8 cellular contexts compared by ENCODE assay signal in the genomic region with DNA sequence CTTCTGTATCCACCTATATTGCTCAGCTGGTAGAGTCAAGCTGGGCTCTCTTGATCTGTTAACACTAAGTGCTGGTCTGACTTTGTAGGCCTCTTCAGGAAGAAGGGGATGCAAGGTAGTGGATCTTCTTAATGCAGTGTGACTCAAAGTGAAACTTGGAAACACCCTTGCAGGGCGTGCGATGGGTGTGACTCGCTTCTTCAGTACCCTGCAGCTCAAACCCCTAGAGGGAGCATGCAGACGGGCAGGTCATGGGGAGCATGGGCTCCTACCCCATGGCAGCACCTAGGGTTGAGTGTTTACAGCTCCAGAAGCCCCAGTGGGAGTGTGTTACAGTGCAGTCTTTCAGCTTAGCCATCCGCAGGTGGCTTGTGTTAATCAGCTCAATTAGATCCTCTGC. TPM values are rescaled to one million over a fixed set of nuclear protein-coding genes. Genes with fewer than 3 reads are reported as not detected.
A peak's percentile ranks its signal among the peaks of the same experiment; 100 is the strongest.
DNase-seq lines count a peak whose midpoint lies in the region; ATAC-seq and TF ChIP-seq lines count a peak whose summit lies in the region.

No MANE protein-coding gene starts in this region.

- intact Hi-C loops in spleen (cut with DNase I; ENCODE audit: low total_unique reads): no loop called here
- intact Hi-C loops in Right ventricle myocardium superior (cut with DNase I): no loop called here
- intact Hi-C loops in ascending aorta (cut with DNase I): no loop called here

- peak in 6 of 11 experiments; percentile 8 to 39 (median 28) for TF ChIP-seq CTCF in spleen (IDR thresholded peaks at IDR 0.05 in 8 of 11, conservative IDR thresholded peaks at IDR 0.05 in 3 of 11)
- no peak for TF ChIP-seq CTCF in ascending aorta (IDR thresholded peaks at IDR 0.05)

- peak; percentile 35 for DNase-seq in activated CD8-positive, alpha-beta memory T cell treated with anti-CD3 and anti-CD28 coated beads, Interleukin-2, amount 50 U/mL, for 24 hours (ENCODE audit: extremely low read depth)
- peak; percentile 79 for DNase-seq in spleen
- DNase-seq in Right ventricle myocardium superior: no peak
- DNase-seq in NCI-H526 (lab: John Stamatoyannopoulos, UW): no peak
- no peak for DNase-seq in ascending aorta (ENCODE audit: low spot score in 2 of 2)
- no peak for DNase-seq in NCI-H1417 treated with DMSO at 0.1 percent for 48 hours (lab: John Stamatoyannopoulos, UW)

- H3K27me3 ChIP-seq in spleen (replicated peaks in 1 of 7) (no peaks in the 10 kb centered on the region), ascending aorta (no peaks in the 10 kb centered on the region)

- H3K27ac ChIP-seq in spleen (peak overlapping the region in 6 of 8 donors; percentile 7 to 71 (median 60)), ascending aorta (no peak overlapping the region)

- H3K9me3 ChIP-seq in spleen (no peaks in the 10 kb centered on the region), ascending aorta (no peaks in the 10 kb centered on the region)

- no peak for TF ChIP-seq POLR2A in spleen (IDR thresholded peaks at IDR 0.05)

- H3K4me1 ChIP-seq in spleen (peaks cover 0 to 13% (median 0%) of the 10 kb centered on the region in 6 donors), ascending aorta (no peaks in the 10 kb centered on the region)

- WGBS in spleen, 5 donors: 63 to 75% (median 72%) methylated on average over 5 of the region's 5 CpGs

- H3K4me3 ChIP-seq in spleen (no peak overlapping the region), ascending aorta (no peak overlapping the region)

- H3K36me3 ChIP-seq in spleen (no peaks in the 10 kb centered on the region), ascending aorta (no peaks in the 10 kb centered on the region)

- ATAC-seq in GM19468 (IDR thresholded peaks at IDR 0.05; ENCODE audit: extremely low read depth, unreplicated experiment) (peak; percentile 99), HG03460 (IDR thresholded peaks at IDR 0.05; ENCODE audit: unreplicated experiment) (peak; percentile 95), Right ventricle myocardium superior (ENCODE audit: poor library complexity) (no peak)

RNA-seq across cellular contexts. Expression of a gene that starts 0.8 kb away (rescaled TPM):
- total RNA-seq in spleen (10 to 100 TPM; 10.7 to 31.4 (median 17.5) TPM), Right ventricle myocardium superior (0.19 TPM), ascending aorta (not detected)
- 1 to 10 TPM; 2.1 to 3.1 (median 3.0) TPM for polyA plus RNA-seq in spleen

Comparison
In these comparisons a context has a peak if more than half of its experiments do, and no peak if none do; other contexts are left out.
1. DNase-seq: peak in activated CD8-positive, alpha-beta memory T cell treated with anti-CD3 and anti-CD28 coated beads, Interleukin-2, amount 50 U/mL, for 24 hours (single experiment) and spleen (single experiment); none in Right ventricle myocardium superior (single experiment), NCI-H526 (0 of 2), ascending aorta (0 of 2) and NCI-H1417 treated with DMSO at 0.1 percent for 48 hours (single experiment).
2. H3K27ac ChIP-seq: peak in spleen (6 of 8); none in ascending aorta (0 of 2).
3. CTCF ChIP-seq: peak in spleen (6 of 11); none in ascending aorta (0 of 3).